ENCODE assay signal across 23 cellular contexts in the genomic region with DNA sequence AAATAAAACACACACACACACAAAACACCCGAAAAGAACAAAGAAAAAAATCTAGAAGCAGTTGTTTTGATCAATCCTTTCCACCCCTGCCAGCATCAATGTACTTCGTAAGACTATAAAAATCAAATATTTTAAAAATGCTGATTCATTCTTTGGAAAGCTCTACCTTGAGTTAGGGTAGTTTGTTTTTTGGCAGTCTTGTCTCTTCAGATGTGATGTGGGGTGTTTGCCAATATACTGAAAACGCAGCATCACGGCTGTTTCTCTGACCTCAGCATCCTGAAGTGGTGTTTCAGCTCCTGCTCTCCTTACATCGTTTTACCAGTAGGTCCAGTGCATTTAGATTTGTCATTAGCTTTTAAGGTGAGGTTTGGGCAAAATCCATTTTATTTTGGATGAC.
"Had no signal": no experiment of that assay in that cellular context is flagged by ENCODE, and none has a peak within 500 bp of the region (broad histone marks: within the 10 kb centered on the region; RNA-seq: fewer than 3 reads in every experiment).

No MANE protein-coding gene starts in this region.

- H3K36me3 ChIP-seq: adrenal gland, breast epithelium, uterus had no signal

- H3K27ac ChIP-seq: adrenal gland, breast epithelium, heart left ventricle, psoas muscle, stomach, suprapubic skin, transverse colon, uterus had no signal

- H3K4me3 ChIP-seq: adrenal gland, breast epithelium, heart left ventricle, psoas muscle, stomach, suprapubic skin, transverse colon, uterus had no signal

- H3K27me3 ChIP-seq: adrenal gland, breast epithelium, heart left ventricle, stomach, suprapubic skin, transverse colon, uterus had no signal

- H3K4me1 ChIP-seq: breast epithelium, psoas muscle, stomach, suprapubic skin, transverse colon, uterus had no signal

- DNase-seq: activated CD4-positive, alpha-beta T cell treated with anti-CD3 and anti-CD28 coated beads for 1 hour; activated CD8-positive, alpha-beta memory T cell treated with anti-CD3 and anti-CD28 coated beads for 24 hours; activated CD8-positive, alpha-beta memory T cell treated with anti-CD3 and anti-CD28 coated beads, Interleukin-2, amount 50 U/mL, for 4 hours; activated naive CD4-positive, alpha-beta T cell; activated T-cell treated with anti-CD3 and anti-CD28 coated beads, Interleukin-2, amount 50 U/mL, for 24 hours; cerebellar nuclear complex; cortex of kidney; erythroblast; heart left ventricle; left colon; psoas muscle; right cardiac atrium; small intestine; stomach; T-helper 9 cell; transverse colon; uterus had no signal

- H3K9me3 ChIP-seq: adrenal gland, breast epithelium, heart left ventricle, psoas muscle, stomach, suprapubic skin, transverse colon, uterus had no signal

- ATAC-seq: activated T-helper 17 cell treated with anti-CD3 and anti-CD28 coated beads, Interleukin-2, amount 50 U/mL, for 72 hours; heart left ventricle; left colon; natural killer cell treated with Interleukin-12 subunit alpha and Interleukin-12 subunit beta and Interleukin-15 and Interleukin-18, amount 100 ng/mL, for 72 hours; psoas muscle; right cardiac atrium; stimulated activated memory B cell treated with anti-CD40 and anti-IgM and Interleukin-4, amounts not matched to agents 10 μg/mL and 1 μg/mL and 100 μg/mL, for 72 hours had no signal
